8 cellular contexts compared by ENCODE assay signal in the genomic region with DNA sequence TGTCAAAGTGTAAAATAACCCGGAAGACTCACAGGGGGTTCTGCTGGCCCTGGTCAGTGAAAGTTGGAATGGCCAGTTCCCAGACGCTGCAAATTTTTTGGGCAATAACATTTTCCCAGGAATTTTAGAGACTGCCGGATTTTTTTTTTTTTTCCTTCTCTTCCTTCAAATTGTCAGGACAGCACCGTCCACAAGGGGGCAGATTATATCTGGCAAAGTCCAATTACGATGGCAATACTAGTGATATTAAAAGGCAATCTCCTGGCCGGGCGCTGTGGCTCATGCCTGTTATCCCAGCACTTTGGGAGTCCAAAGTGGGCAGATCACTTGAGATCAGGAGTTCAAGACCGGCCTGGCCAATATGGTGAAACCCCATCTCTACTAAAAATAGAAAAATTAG. TPM values are rescaled to one million over a fixed set of nuclear protein-coding genes. Genes with fewer than 3 reads are reported as not detected.
DNase-seq lines count a peak whose midpoint lies in the region; ATAC-seq and TF ChIP-seq lines count a peak whose summit lies in the region.

No MANE protein-coding gene starts in this region.

- TF ChIP-seq POLR2A in breast epithelium (IDR thresholded peaks at IDR 0.05) = no peak

- CTCF ChIA-PET in CD8-positive, alpha-beta memory T cell (lab: Charles Lee) = interaction anchor here (0.7 to 2.6 kb wide), 4 partner anchors 10 to 28 kb away, joined by 3 to 7 read pairs (median 4); no protein-coding TSS in a partner anchor
- CTCF ChIA-PET in PC-3 (lab: Charles Lee) = interaction anchor here (1.0 kb wide), 1 partner anchor 14 kb away, joined by 5 read pairs; no protein-coding TSS in a partner anchor

- no peak overlapping the region for H3K18ac ChIP-seq in H9 (ENCODE audit: insufficient read length, low read depth, low read length)

- BruUV-seq in PC-3 (replicated peaks; lab: Mats Ljungman, UMichigan) = no TSS peak

- H2BK15ac ChIP-seq in H9 (ENCODE audit: low read depth, low read length) = no peak overlapping the region

- no peaks in the 10 kb centered on the region for H3K79me1 ChIP-seq in H9 (ENCODE audit: insufficient read depth, low read depth, low read length, poor library complexity, severe bottlenecking)

- H2BK5ac ChIP-seq in H9 (ENCODE audit: insufficient read length, low read length) = no peak overlapping the region

- peak; percentile 14 to 58 (median 22) for DNase-seq in CD8-positive, alpha-beta memory T cell
- DNase-seq in H9 (no peak), PC-3 (peak; percentile 74), breast epithelium (ENCODE audit: low spot score in 2 of 2) (peak in 1 of 2 donors; percentile 41), left lung (no peak), thoracic aorta (ENCODE audit: low spot score) (no peak), A172 (ENCODE audit: low spot score) (no peak)

- H2BK20ac ChIP-seq in H9 (ENCODE audit: low read depth, low read length, poor library complexity, severe bottlenecking) = no peak overlapping the region

- no peak overlapping the region for H3K27ac ChIP-seq in CD8-positive, alpha-beta memory T cell (ENCODE audit: low read depth, low read length)
- H3K27ac ChIP-seq in H9 (ENCODE audit: insufficient read length, low read depth, low read length) (no peak overlapping the region), PC-3 (ENCODE audit: low read length) (no peak overlapping the region), breast epithelium (no peak overlapping the region), left lung (no peak overlapping the region), thoracic aorta (no peak overlapping the region)

- peak overlapping the region in 1 of 8 donors; percentile 63 for H3K27ac Mint-ChIP-seq in CD8-positive, alpha-beta memory T cell
- no peak overlapping the region for H3K27ac Mint-ChIP-seq in H9

- H4K91ac ChIP-seq in H9 (ENCODE audit: insufficient read length, low read depth, low read length) = no peak overlapping the region

- no peak overlapping the region for H3K4ac ChIP-seq in H9 (ENCODE audit: low read depth, low read length)

- POLR2A ChIA-PET in CD8-positive, alpha-beta memory T cell (lab: Charles Lee) = no interaction called here
- POLR2A ChIA-PET in PC-3 (lab: Charles Lee; ENCODE audit: unreplicated experiment) = no interaction called here

- H3K23me2 ChIP-seq in H9 (ENCODE audit: insufficient read length, low read depth, low read length, poor library complexity, severe bottlenecking) = no peaks in the 10 kb centered on the region

- H3K27me3 Mint-ChIP-seq in CD8-positive, alpha-beta memory T cell = peaks cover 0 to 3% of the 10 kb centered on the region in 2 donors
- H3K27me3 Mint-ChIP-seq in H9 (ENCODE audit: low read depth) = peaks cover 7% of the 10 kb centered on the region

- H2AFZ ChIP-seq in H9 (ENCODE audit: low read length) = no peak overlapping the region
- H2AFZ ChIP-seq in PC-3 (ENCODE audit: low read length) = 0 out of 2 replicates have a peak overlapping the region, but pooled peaks have one; percentile 48

- no peak overlapping the region for H4K5ac ChIP-seq in H9 (ENCODE audit: insufficient read length, low read depth, low read length)

- no peak overlapping the region for H3K56ac ChIP-seq in H9 (ENCODE audit: insufficient read length, low read depth, low read length)

- TF ChIP-seq CTCF in H9 (conservative IDR thresholded peaks at IDR 0.05) = peak; percentile 66
- peak; percentile 64 for TF ChIP-seq CTCF in PC-3 (conservative IDR thresholded peaks at IDR 0.05; ENCODE audit: low read depth, low read length)
- peak in 2 of 3 donors; percentile 35 to 42 for TF ChIP-seq CTCF in breast epithelium (IDR thresholded peaks at IDR 0.05)
- TF ChIP-seq CTCF in left lung (IDR thresholded peaks at IDR 0.05) = peak; percentile 47 to 52
- peak; percentile 65 for TF ChIP-seq CTCF in thoracic aorta (IDR thresholded peaks at IDR 0.05)

- H3K36me3 ChIP-seq in CD8-positive, alpha-beta memory T cell (ENCODE audit: insufficient read depth, low read length) = no peaks in the 10 kb centered on the region
- H3K36me3 ChIP-seq in PC-3 (ENCODE audit: low read depth, low read length) = no peaks in the 10 kb centered on the region
- no peaks in the 10 kb centered on the region for H3K36me3 ChIP-seq in breast epithelium
- no peaks in the 10 kb centered on the region for H3K36me3 ChIP-seq in left lung
- no peaks in the 10 kb centered on the region for H3K36me3 ChIP-seq in thoracic aorta

- H3K9ac ChIP-seq in H9 (ENCODE audit: extremely low read depth, insufficient read length, low read length) = no peak overlapping the region
- H3K9ac ChIP-seq in PC-3 (ENCODE audit: low read length) = no peak overlapping the region

- H4K8ac ChIP-seq in H9 (replicated peaks; ENCODE audit: insufficient read length, low read depth, low read length) = no peak overlapping the region

- no peak overlapping the region for H3K4me3 Mint-ChIP-seq in CD8-positive, alpha-beta memory T cell
- H3K4me3 Mint-ChIP-seq in H9 = no peak overlapping the region; a peak in 1 of 5 replicates

- H3K4me1 ChIP-seq in CD8-positive, alpha-beta memory T cell (ENCODE audit: insufficient read depth, low read length) = no peaks in the 10 kb centered on the region
- H3K4me1 ChIP-seq in H9 (ENCODE audit: insufficient read depth, low read length) (no peaks in the 10 kb centered on the region), PC-3 (ENCODE audit: insufficient read depth, low read length) (no peaks in the 10 kb centered on the region), breast epithelium (no peaks in the 10 kb centered on the region), left lung (no peaks in the 10 kb centered on the region), thoracic aorta (ENCODE audit: control insufficient read depth in 1 of 2, low read depth in 2 of 2) (no peaks in the 10 kb centered on the region)

- no peak overlapping the region for H2AK5ac ChIP-seq in H9 (ENCODE audit: insufficient read length, low read length)

- H3K4me3 ChIP-seq in CD8-positive, alpha-beta memory T cell (ENCODE audit: low read length) = no peak overlapping the region
- H3K4me3 ChIP-seq in PC-3 (ENCODE audit: low read length) (no peak overlapping the region), breast epithelium (no peak overlapping the region), left lung (no peak overlapping the region), thoracic aorta (no peak overlapping the region)

- no peaks in the 10 kb centered on the region for H3K36me3 Mint-ChIP-seq in CD8-positive, alpha-beta memory T cell
- peaks cover 0 to 6% (median 2%) of the 10 kb centered on the region in 3 experiments; a peak in 3 of 7 replicates for H3K36me3 Mint-ChIP-seq in H9 (ENCODE audit: insufficient read depth in 1 of 3, low read depth in 3 of 3)

- H3K23ac ChIP-seq in H9 (ENCODE audit: insufficient read length, low read depth, low read length) = no peak overlapping the region

- no peaks in the 10 kb centered on the region for H3K27me3 ChIP-seq in CD8-positive, alpha-beta memory T cell (ENCODE audit: insufficient read depth, low read length, poor library complexity, severe bottlenecking)
- H3K27me3 ChIP-seq in H9 (ENCODE audit: insufficient read depth, low read length) = no peaks in the 10 kb centered on the region
- H3K27me3 ChIP-seq in PC-3 (ENCODE audit: low read length) = no peaks in the 10 kb centered on the region
- no peaks in the 10 kb centered on the region for H3K27me3 ChIP-seq in breast epithelium
- H3K27me3 ChIP-seq in left lung = no peaks in the 10 kb centered on the region
- no peaks in the 10 kb centered on the region for H3K27me3 ChIP-seq in thoracic aorta (replicated peaks; ENCODE audit: insufficient read depth)

- H3K9me3 ChIP-seq in CD8-positive, alpha-beta memory T cell (ENCODE audit: low read length) = no peaks in the 10 kb centered on the region
- H3K9me3 ChIP-seq in H9 (ENCODE audit: control insufficient read depth, low read depth, low read length) (peaks cover 7% of the 10 kb centered on the region), PC-3 (ENCODE audit: low read length) (no peaks in the 10 kb centered on the region), breast epithelium (no peaks in the 10 kb centered on the region), left lung (no peaks in the 10 kb centered on the region), thoracic aorta (no peaks in the 10 kb centered on the region)

- H3K79me2 ChIP-seq in H9 (ENCODE audit: insufficient read depth, low read length) = no peaks in the 10 kb centered on the region
- H3K79me2 ChIP-seq in PC-3 (ENCODE audit: low read length) = no peaks in the 10 kb centered on the region

- no peaks in the 10 kb centered on the region for H3K9me2 ChIP-seq in PC-3 (replicated peaks; ENCODE audit: low read length)

- no peaks in the 10 kb centered on the region for H3F3A ChIP-seq in PC-3 (ENCODE audit: low read length, unreplicated experiment)

- H3K4me1 Mint-ChIP-seq in CD8-positive, alpha-beta memory T cell = no peaks in the 10 kb centered on the region
- no peaks in the 10 kb centered on the region for H3K4me1 Mint-ChIP-seq in H9

- no peak overlapping the region for H2BK120ac ChIP-seq in H9 (ENCODE audit: low read depth, low read length, poor library complexity, severe bottlenecking)

- H3K4me2 ChIP-seq in H9 (ENCODE audit: insufficient read depth, insufficient read length, low read length) (no peak overlapping the region), PC-3 (ENCODE audit: low read length) (no peak overlapping the region)

- no CpG with 5 or more reads among the region's 8 CpGs for WGBS in H9 (ENCODE audit: extremely low coverage, insufficient read length, low lambda C conversion rate)

- H2BK12ac ChIP-seq in H9 (ENCODE audit: insufficient read length, low read depth, low read length) = no peak overlapping the region

- H4K20me1 ChIP-seq in H9 (ENCODE audit: control insufficient read depth, insufficient read depth, insufficient read length) (no peaks in the 10 kb centered on the region), PC-3 (ENCODE audit: low read length) (no peaks in the 10 kb centered on the region)

- H3K14ac ChIP-seq in H9 (ENCODE audit: insufficient read depth, low read length) = no peak overlapping the region

- intact Hi-C loops in PC-3 (cut with micrococcal nuclease) (loop anchor here (1.0 kb wide), 1 partner anchor 24 kb away; no protein-coding TSS in a partner anchor), breast epithelium (cut with DNase I; ENCODE audit: low total_unique reads) (no loop called here), left lung (cut with DNase I) (no loop called here)

- H3K9me3 Mint-ChIP-seq in CD8-positive, alpha-beta memory T cell = no peaks in the 10 kb centered on the region
- H3K9me3 Mint-ChIP-seq in H9 = peaks cover 78 to 79% of the 10 kb centered on the region in 2 experiments

- peak; percentile 50; the same call in 1 of the 2 replicates for ATAC-seq in PC-3
- peak; percentile 83 for ATAC-seq in left lung
- ATAC-seq in thoracic aorta (ENCODE audit: insufficient number of reproducible peaks, low FRiP score, low read depth) = no peak
- no peak for ATAC-seq in GM19395 (IDR thresholded peaks at IDR 0.05; ENCODE audit: unreplicated experiment)

- no peak overlapping the region for H3T11ph ChIP-seq in H9 (ENCODE audit: low read length)

RNA-seq across cellular contexts. Expression of a gene that starts 20.5 kb away (rescaled TPM):
- 100 to 1,000 TPM; 644 to 674 TPM for total RNA-seq in CD8-positive, alpha-beta memory T cell
- polyA plus RNA-seq in CD8-positive, alpha-beta memory T cell = 221 TPM
- total RNA-seq in H9 (2021) (454 and 472 TPM in 2 replicates), PC-3 (2014; rRNA removed) (410 and 544 TPM in 2 replicates), breast epithelium (100 to 1,000 TPM; 153 to 190 (median 164) TPM), left lung (100 to 1,000 TPM; 348 to 392 TPM), thoracic aorta (100 to 1,000 TPM; 102 to 123 TPM)
- total RNA-seq in A172 (2014; rRNA removed; shearing (Covaris generic)) = 161 and 176 TPM in 2 replicates

Comparison
In these comparisons a context has a peak if more than half of its experiments do, and no peak if none do; other contexts are left out.
1. DNase-seq: peak in CD8-positive, alpha-beta memory T cell (5 of 5) and PC-3 (single experiment); none in H9 (single experiment), left lung (0 of 2), thoracic aorta (single experiment) and A172 (single experiment).
2. ATAC-seq: peak in PC-3 (single experiment) and left lung (single experiment); none in thoracic aorta (single experiment) and GM19395 (single experiment).
3. Peak in every context shown above with its lines, with median percentiles within 50 percentile points of each other: CTCF ChIP-seq.